Comparison of ENCODE assay signal across 17 cellular contexts in genomic region chr1:160214481-160215140, GRCh38. TPM values are rescaled to one million over a fixed set of nuclear protein-coding genes. Genes with fewer than 3 reads are reported as not detected.
A peak's percentile ranks its signal among the peaks of the same experiment; 100 is the strongest.
DNase-seq lines count a peak whose midpoint lies in the region; ATAC-seq, FAIRE-seq and TF ChIP-seq lines count a peak whose summit lies in the region.
"Had no signal": no experiment of that assay in that cellular context is flagged by ENCODE, and none has a peak within 500 bp of the region (broad histone marks: within the 10 kb centered on the region; RNA-seq: fewer than 3 reads in every experiment).

No MANE protein-coding gene starts in this region.

- H3K27me3 ChIP-seq in WERI-Rb-1 (ENCODE audit: insufficient read depth, low read depth, severe bottlenecking), result no peaks in the 10 kb centered on the region
- H3K27me3 ChIP-seq: neutrophil had no signal

- peaks cover 87% of the 10 kb centered on the region for H3K36me3 Mint-ChIP-seq in stimulated activated naive CD8-positive, alpha-beta T cell treated with anti-CD3 and anti-CD28 coated beads, Interleukin-15, Interleukin-2, amounts not matched to agents 100 ng/mL and 50 ng/mL, for 24 hours (ENCODE audit: low read depth)
- H3K36me3 Mint-ChIP-seq in brain, result peaks cover 51% of the 10 kb centered on the region

- H3K27ac Mint-ChIP-seq in stimulated activated naive CD8-positive, alpha-beta T cell treated with anti-CD3 and anti-CD28 coated beads, Interleukin-15, Interleukin-2, amounts not matched to agents 100 ng/mL and 50 ng/mL, for 24 hours, result peak overlapping the region; percentile 2
- H3K27ac Mint-ChIP-seq in stimulated activated naive CD8-positive, alpha-beta T cell treated with anti-CD3 and anti-CD28 coated beads, Interleukin-15, amount 100 ng/mL, for 72 hours, result peak overlapping the region in 1 of 2 donors; percentile 15
- peak overlapping the region in 4 of 5 experiments; percentile 63 to 98 (median 86) for H3K27ac Mint-ChIP-seq in brain

- ATAC-seq in stimulated activated naive CD8-positive, alpha-beta T cell treated with anti-CD3 and anti-CD28 coated beads, Interleukin-15, amount 100 ng/mL, for 72 hours, result no peak
- ATAC-seq in mucosa of descending colon (peak; percentile 81), HG02588 (IDR thresholded peaks at IDR 0.05; ENCODE audit: unreplicated experiment) (no peak)
- ATAC-seq: stimulated activated naive CD8-positive, alpha-beta T cell treated with anti-CD3 and anti-CD28 coated beads, Interleukin-15, Interleukin-2, amounts not matched to agents 100 U/mL and 50 U/mL, for 24 hours had no signal

- no peak for DNase-seq in stimulated activated naive CD8-positive, alpha-beta T cell treated with anti-CD3 and anti-CD28 coated beads, Interleukin-15, amount 100 ng/mL, for 72 hours
- peak in 2 of 3 donors; percentile 55 for DNase-seq in mucosa of descending colon
- no peak for DNase-seq in epidermal melanocyte (ENCODE audit: insufficient read length, low spot score)
- no peak for DNase-seq in H54 (ENCODE audit: insufficient read length, low spot score)
- no peak for DNase-seq in WERI-Rb-1
- DNase-seq: DMS 273 treated with DMSO at 0.1 percent for 48 hours; hypothalamus; NCI-H1417 treated with DMSO at 0.1 percent for 48 hours; NCI-H226; stimulated activated naive CD8-positive, alpha-beta T cell treated with anti-CD3 and anti-CD28 coated beads, Interleukin-15, Interleukin-2, amounts not matched to agents 100 U/mL and 50 U/mL, for 24 hours had no signal

- no peak for TF ChIP-seq POLR2A in H54 (IDR thresholded peaks at IDR 0.05; ENCODE audit: low read depth, low read length)

- no peak for TF ChIP-seq CTCF in brain (conservative IDR thresholded peaks at IDR 0.05)
- no peak for TF ChIP-seq CTCF in mucosa of descending colon (IDR thresholded peaks at IDR 0.05)
- TF ChIP-seq CTCF in WERI-Rb-1 (IDR thresholded peaks at IDR 0.05; ENCODE audit: low read depth, low read length), result no peak

- H3K36me3 ChIP-seq in mucosa of descending colon (ENCODE audit: low read depth) (no peaks in the 10 kb centered on the region), WERI-Rb-1 (peaks cover 97% of the 10 kb centered on the region)

- H3K4me3 ChIP-seq in mucosa of descending colon, result no peak overlapping the region
- no peak overlapping the region for H3K4me3 ChIP-seq in WERI-Rb-1 (ENCODE audit: low read depth, low read length)
- H3K4me3 ChIP-seq: SK-N-MC had no signal

- no peak overlapping the region for H3K4me3 Mint-ChIP-seq in stimulated activated naive CD8-positive, alpha-beta T cell treated with anti-CD3 and anti-CD28 coated beads, Interleukin-15, Interleukin-2, amounts not matched to agents 100 ng/mL and 50 ng/mL, for 24 hours
- H3K4me3 Mint-ChIP-seq in stimulated activated naive CD8-positive, alpha-beta T cell treated with anti-CD3 and anti-CD28 coated beads, Interleukin-15, amount 100 ng/mL, for 72 hours, result no peak overlapping the region
- H3K4me3 Mint-ChIP-seq in brain, result peak overlapping the region in 1 of 5 experiments; percentile 35

- H3K9me3 ChIP-seq in mucosa of descending colon (no peaks in the 10 kb centered on the region), WERI-Rb-1 (ENCODE audit: severe bottlenecking) (no peaks in the 10 kb centered on the region)
- H3K9me3 ChIP-seq: neutrophil had no signal

- peaks cover 9% of the 10 kb centered on the region for H3K4me1 Mint-ChIP-seq in stimulated activated naive CD8-positive, alpha-beta T cell treated with anti-CD3 and anti-CD28 coated beads, Interleukin-15, Interleukin-2, amounts not matched to agents 100 ng/mL and 50 ng/mL, for 24 hours (ENCODE audit: low read depth)
- H3K4me1 Mint-ChIP-seq in stimulated activated naive CD8-positive, alpha-beta T cell treated with anti-CD3 and anti-CD28 coated beads, Interleukin-15, amount 100 ng/mL, for 72 hours, result peaks cover 12% of the 10 kb centered on the region
- H3K4me1 Mint-ChIP-seq in brain, result peaks cover 93% of the 10 kb centered on the region

- peaks cover 6% of the 10 kb centered on the region for H3K4me1 ChIP-seq in mucosa of descending colon (ENCODE audit: low read depth)

- H3K9me3 Mint-ChIP-seq in stimulated activated naive CD8-positive, alpha-beta T cell treated with anti-CD3 and anti-CD28 coated beads, Interleukin-15, Interleukin-2, amounts not matched to agents 100 ng/mL and 50 ng/mL, for 24 hours, result no peaks in the 10 kb centered on the region
- no peaks in the 10 kb centered on the region for H3K9me3 Mint-ChIP-seq in stimulated activated naive CD8-positive, alpha-beta T cell treated with anti-CD3 and anti-CD28 coated beads, Interleukin-15, amount 100 ng/mL, for 72 hours
- no peaks in the 10 kb centered on the region for H3K9me3 Mint-ChIP-seq in brain

- intact Hi-C loops in mucosa of descending colon (cut with DNase I, micrococcal nuclease), result no loop called here

- H3K27ac ChIP-seq in WERI-Rb-1, result no peak overlapping the region
- H3K27ac ChIP-seq: neutrophil, SK-N-MC had no signal

- H3K27me3 Mint-ChIP-seq in stimulated activated naive CD8-positive, alpha-beta T cell treated with anti-CD3 and anti-CD28 coated beads, Interleukin-15, Interleukin-2, amounts not matched to agents 100 ng/mL and 50 ng/mL, for 24 hours, result no peaks in the 10 kb centered on the region
- H3K27me3 Mint-ChIP-seq in stimulated activated naive CD8-positive, alpha-beta T cell treated with anti-CD3 and anti-CD28 coated beads, Interleukin-15, amount 100 ng/mL, for 72 hours, result no peaks in the 10 kb centered on the region
- H3K27me3 Mint-ChIP-seq in brain, result no peaks in the 10 kb centered on the region

- no peak for FAIRE-seq in H54 (lab: Jason Lieb, UNC)
- FAIRE-seq: H1 had no signal

RNA-seq across cellular contexts. Expression of gene PEA15, which starts 9.4 kb away (rescaled TPM):
- 772 TPM for polyA plus RNA-seq in brain (ENCODE audit: insufficient read depth, low read depth, low replicate concordance)
- total RNA-seq in mucosa of descending colon, result 100 to 1,000 TPM in 1 of 3 donors, 10 to 100 TPM in 2; 31.6 to 125 (median 36.6) TPM

RNA-seq across cellular contexts. Expression of gene CASQ1, which starts 24.2 kb away (rescaled TPM):
- 4.6 TPM for polyA plus RNA-seq in brain (ENCODE audit: insufficient read depth, low read depth, low replicate concordance)
- total RNA-seq in mucosa of descending colon, result under 1 TPM in 2 of 3 donors, not detected in 1; 0.34 to 0.82 TPM
- total RNA-seq: liver had no signal
- polyA plus RNA-seq: liver had no signal

RNA-seq across cellular contexts. Expression of gene DCAF8, which starts 47.7 kb away (rescaled TPM):
- polyA plus RNA-seq in brain (ENCODE audit: insufficient read depth, low read depth, low replicate concordance), result 55.2 TPM
- 100 to 1,000 TPM in 2 of 3 donors, 10 to 100 TPM in 1; 96.7 to 146 (median 123) TPM for total RNA-seq in mucosa of descending colon

Comparison
In these comparisons a context has a peak if more than half of its experiments do, and no peak if none do; other contexts are left out.
1. DNase-seq: peak in mucosa of descending colon (2 of 3); none in stimulated activated naive CD8-positive, alpha-beta T cell treated with anti-CD3 and anti-CD28 coated beads, Interleukin-15, amount 100 ng/mL, for 72 hours (0 of 2), epidermal melanocyte (single experiment), H54 (single experiment) and WERI-Rb-1 (single experiment).